ENCODE assay signal across 8 cellular contexts in the genomic region with DNA sequence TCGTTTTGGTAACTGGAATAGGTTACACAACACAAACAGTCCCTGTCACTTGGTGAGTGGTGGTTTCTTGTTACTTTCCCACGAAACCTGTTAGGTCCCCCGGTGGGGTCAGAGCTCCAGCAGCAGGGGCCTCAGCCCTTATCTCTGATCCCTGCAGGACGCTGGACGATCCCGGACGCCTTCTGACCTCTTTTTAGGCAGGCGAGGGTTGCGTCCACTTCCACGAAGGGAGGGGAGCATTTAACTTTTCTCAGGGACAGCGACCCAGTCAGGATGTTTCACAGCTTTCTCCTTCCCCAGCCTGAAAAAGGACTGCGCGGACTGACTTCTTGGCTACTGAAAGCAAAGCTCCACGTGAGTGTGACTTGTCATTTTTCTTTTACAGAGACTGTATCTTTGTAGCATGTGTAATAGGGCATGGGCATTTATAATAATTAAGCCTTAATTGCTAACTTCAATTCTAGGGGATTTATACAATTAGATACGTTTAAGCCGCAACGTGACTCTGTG. TPM values are rescaled to one million over a fixed set of nuclear protein-coding genes. Genes with fewer than 3 reads are reported as not detected.
A peak's percentile ranks its signal among the peaks of the same experiment; 100 is the strongest.
DNase-seq lines count a peak whose midpoint lies in the region; ATAC-seq and TF ChIP-seq lines count a peak whose summit lies in the region.

No MANE protein-coding gene starts in this region.

- no peak overlapping the region for H2BK12ac ChIP-seq in mesenchymal stem cell (ENCODE audit: low read length in 2 of 2)

- H3K9ac ChIP-seq in OCI-LY3 (ENCODE audit: low read length) (no peak overlapping the region; the same call in 1 of the 2 replicates), mesenchymal stem cell (ENCODE audit: low read length) (peak overlapping the region; percentile 89)

- H3K9me3 ChIP-seq in OCI-LY3 (ENCODE audit: insufficient read depth, low read length) (0 out of 2 replicates have a peak, but pooled peaks cover 3% of the 10 kb centered on the region), mesenchymal stem cell (ENCODE audit: control insufficient read depth, low read length) (peaks cover 3% of the 10 kb centered on the region), upper lobe of left lung (no peaks in the 10 kb centered on the region)

- 25% methylated on average over 15 of the region's 17 CpGs for WGBS in mesenchymal stem cell
- 17 to 23% methylated on average over 16 to 17 of the region's 17 CpGs for WGBS in upper lobe of left lung, 2 donors

- peak overlapping the region in 1 of 2 experiments; percentile 77 for H3K18ac ChIP-seq in mesenchymal stem cell (ENCODE audit: low read depth in 1 of 2, low read length in 2 of 2)

- TF ChIP-seq POLR2A in upper lobe of left lung (IDR thresholded peaks at IDR 0.05): no peak

- no peak for TF ChIP-seq CTCF in OCI-LY3 (IDR thresholded peaks at IDR 0.05; ENCODE audit: low read depth, low read length)
- no peak for TF ChIP-seq CTCF in coronary artery (IDR thresholded peaks at IDR 0.05)
- TF ChIP-seq CTCF in upper lobe of left lung (IDR thresholded peaks at IDR 0.05): no peak

- H3K27ac ChIP-seq in OCI-LY3 (ENCODE audit: low read length) (no peak overlapping the region), coronary artery (peak overlapping the region; percentile 57 to 77), mesenchymal stem cell (ENCODE audit: low read length, poor library complexity, severe bottlenecking) (no peak overlapping the region), upper lobe of left lung (peak overlapping the region in 3 of 4 donors; percentile 48 to 82 (median 77))

- peak overlapping the region; percentile 73 for H3K4me3 ChIP-seq in OCI-LY3 (ENCODE audit: low read length)
- H3K4me3 ChIP-seq in coronary artery: peak overlapping the region; percentile 85
- peak overlapping the region; percentile 81 to 90 for H3K4me3 ChIP-seq in mesenchymal stem cell (ENCODE audit: insufficient read depth in 1 of 2, low read depth in 1 of 2, low read length in 2 of 2)
- H3K4me3 ChIP-seq in upper lobe of left lung: peak overlapping the region; percentile 69 to 99 (median 82)

- H2AK5ac ChIP-seq in mesenchymal stem cell (ENCODE audit: low read length, severe bottlenecking): no peak overlapping the region

- H3K79me1 ChIP-seq in mesenchymal stem cell (replicated peaks; ENCODE audit: low read length, poor library complexity, severe bottlenecking): peaks cover 14% of the 10 kb centered on the region

- no peak overlapping the region for H2BK120ac ChIP-seq in mesenchymal stem cell (ENCODE audit: low read depth, low read length)

- peak overlapping the region in 1 of 2 experiments; percentile 90 for H3K4ac ChIP-seq in mesenchymal stem cell (ENCODE audit: low read depth in 1 of 2, low read length in 2 of 2)

- H2AFZ ChIP-seq in OCI-LY3 (ENCODE audit: low read depth, low read length) (no peak overlapping the region), mesenchymal stem cell (ENCODE audit: low read depth, low read length) (peak overlapping the region; percentile 83)

- no peak overlapping the region for H4K91ac ChIP-seq in mesenchymal stem cell (ENCODE audit: low read length)

- no peaks in the 10 kb centered on the region for H3K36me3 ChIP-seq in OCI-LY3 (replicated peaks; ENCODE audit: low read depth, low read length)
- H3K36me3 ChIP-seq in mesenchymal stem cell (ENCODE audit: control insufficient read depth in 1 of 2, insufficient read depth in 2 of 2, low read depth in 1 of 2, low read length in 2 of 2): peaks cover 3 to 30% of the 10 kb centered on the region in 2 experiments
- peaks cover 3 to 28% (median 11%) of the 10 kb centered on the region in 4 donors for H3K36me3 ChIP-seq in upper lobe of left lung

- H3K23ac ChIP-seq in mesenchymal stem cell (ENCODE audit: low read length in 2 of 2): no peak overlapping the region

- peak overlapping the region; percentile 20; the same call in 1 of the 2 replicates for H3K4me2 ChIP-seq in OCI-LY3 (ENCODE audit: low read length)
- peak overlapping the region; percentile 81 for H3K4me2 ChIP-seq in mesenchymal stem cell (ENCODE audit: low read length, poor library complexity, severe bottlenecking)

- H2BK5ac ChIP-seq in mesenchymal stem cell (ENCODE audit: low read depth, low read length, poor library complexity, severe bottlenecking): no peak overlapping the region

- H3K27me3 ChIP-seq in OCI-LY3 (ENCODE audit: low read depth, low read length) (no peaks in the 10 kb centered on the region), mesenchymal stem cell (ENCODE audit: control insufficient read depth in 1 of 2, insufficient read depth in 1 of 2, low read length in 2 of 2) (no peaks in the 10 kb centered on the region), upper lobe of left lung (no peaks in the 10 kb centered on the region)

- H3K4me1 ChIP-seq in OCI-LY3 (ENCODE audit: low read length): no peaks in the 10 kb centered on the region
- no peaks in the 10 kb centered on the region for H3K4me1 ChIP-seq in mesenchymal stem cell (ENCODE audit: control insufficient read depth, insufficient read depth, low read depth, low read length)
- peaks cover 5 to 26% (median 17%) of the 10 kb centered on the region in 4 donors for H3K4me1 ChIP-seq in upper lobe of left lung

- no peaks in the 10 kb centered on the region for H3K79me2 ChIP-seq in OCI-LY3 (ENCODE audit: low read length)

- ATAC-seq in upper lobe of left lung (ENCODE audit: low FRiP score in 2 of 2) (peak in 1 of 2 donors; percentile 21), HG03280 (IDR thresholded peaks at IDR 0.05; ENCODE audit: unreplicated experiment) (no peak)

- H3K14ac ChIP-seq in mesenchymal stem cell (ENCODE audit: low read length in 2 of 2): peak overlapping the region in 1 of 2 experiments; percentile 83

- TF ChIP-seq EP300 in upper lobe of left lung (IDR thresholded peaks at IDR 0.05): no peak

- no peaks in the 10 kb centered on the region for H4K20me1 ChIP-seq in OCI-LY3 (ENCODE audit: insufficient read depth, low read length)

- H2BK15ac ChIP-seq in mesenchymal stem cell (ENCODE audit: low read depth, poor library complexity, severe bottlenecking): no peak overlapping the region

- no peak overlapping the region for H4K8ac ChIP-seq in mesenchymal stem cell (ENCODE audit: low read length)

- peak; percentile 24 for DNase-seq in NCI-H82 (lab: John Stamatoyannopoulos, UW)
- DNase-seq in NCI-H82 treated with DMSO at 0.1 percent for 48 hours (lab: John Stamatoyannopoulos, UW; ENCODE audit: unreplicated experiment): no peak
- DNase-seq in coronary artery (ENCODE audit: low spot score): no peak
- peak; percentile 49 for DNase-seq in mesenchymal stem cell
- no peak for DNase-seq in upper lobe of left lung
- DNase-seq in NCI-H226: no peak

RNA-seq across cellular contexts. Expression of a gene that starts 0.7 kb away (rescaled TPM):
- polyA plus RNA-seq in mesenchymal stem cell (2013, experiment 1 of 2): 3.9 TPM
- polyA plus RNA-seq in mesenchymal stem cell (2013, experiment 2 of 2): 4.2 TPM
- total RNA-seq in upper lobe of left lung: 10 to 100 TPM in 3 of 6 donors, 1 to 10 TPM in 3; 4.9 to 25.1 (median 9.5) TPM

RNA-seq across cellular contexts. Expression of a gene that starts 22.8 kb away (rescaled TPM):
- 28.1 TPM for polyA plus RNA-seq in mesenchymal stem cell (2013, experiment 1 of 2)
- polyA plus RNA-seq in mesenchymal stem cell (2013, experiment 2 of 2): 31.4 TPM
- 10 to 100 TPM in 5 of 6 donors, 1 to 10 TPM in 1; 6.8 to 25.8 (median 14.4) TPM for total RNA-seq in upper lobe of left lung

RNA-seq across cellular contexts. Expression of a gene that starts 28.9 kb away (rescaled TPM):
- polyA plus RNA-seq in mesenchymal stem cell (2013, experiment 1 of 2): 2.1 TPM
- polyA plus RNA-seq in mesenchymal stem cell (2013, experiment 2 of 2): 2.1 TPM
- 10 to 100 TPM in 1 of 6 donors, 1 to 10 TPM in 5; 1.6 to 11.5 (median 4.5) TPM for total RNA-seq in upper lobe of left lung

RNA-seq across cellular contexts. Expression of a gene that starts 47.9 kb away (rescaled TPM):
- polyA plus RNA-seq in mesenchymal stem cell (2013, experiment 1 of 2): 8.2 TPM
- 8.0 TPM for polyA plus RNA-seq in mesenchymal stem cell (2013, experiment 2 of 2)
- 100 to 1,000 TPM in 1 of 6 donors, 10 to 100 TPM in 5; 19.8 to 108 (median 29.1) TPM for total RNA-seq in upper lobe of left lung

Comparison
In these comparisons a context has a peak if more than half of its experiments do, and no peak if none do; other contexts are left out.
1. DNase-seq: peak in NCI-H82 (single experiment) and mesenchymal stem cell (single experiment); none in NCI-H82 treated with DMSO at 0.1 percent for 48 hours (single experiment), coronary artery (single experiment), upper lobe of left lung (0 of 2) and NCI-H226 (single experiment).
2. H3K27ac ChIP-seq: peak in coronary artery (2 of 2) and upper lobe of left lung (3 of 4); none in OCI-LY3 (single experiment) and mesenchymal stem cell (single experiment).
3. Peak in every context shown above with its lines, with median percentiles within 50 percentile points of each other: H3K4me3 ChIP-seq.